26 cellular contexts compared by ENCODE assay signal in the genomic region with DNA sequence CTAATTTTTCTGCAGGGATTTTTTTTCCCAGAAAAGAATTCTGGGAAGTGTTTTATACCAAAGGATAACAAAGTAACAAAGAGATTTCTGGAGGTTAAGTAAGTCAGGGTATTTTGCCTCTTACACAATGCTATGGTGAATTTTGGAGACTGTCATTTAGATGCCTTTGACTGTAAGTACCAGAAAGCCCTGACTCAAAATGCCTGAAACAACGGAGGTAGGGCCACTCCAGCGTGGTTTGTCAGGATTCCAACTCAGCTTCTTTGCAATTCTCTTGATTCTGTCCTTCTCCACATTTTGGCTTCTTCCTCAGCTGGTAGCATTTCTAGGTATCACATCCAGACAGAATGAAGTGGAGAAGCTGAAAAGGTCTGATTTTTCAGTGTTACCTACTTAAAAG.
DNase-seq lines count a peak whose midpoint lies in the region; ATAC-seq, FAIRE-seq and TF ChIP-seq lines count a peak whose summit lies in the region.
"Had no signal": no experiment of that assay in that cellular context is flagged by ENCODE, and none has a peak within 500 bp of the region (broad histone marks: within the 10 kb centered on the region; RNA-seq: fewer than 3 reads in every experiment).

No MANE protein-coding gene starts in this region.

- peak overlapping the region; percentile 39 for H3K9ac ChIP-seq in endothelial cell of umbilical vein (replicated peaks; ENCODE audit: extremely low read depth, insufficient read depth, low read length)

- H3K27ac ChIP-seq in endothelial cell of umbilical vein (ENCODE audit: insufficient read depth, low read depth, low read length) (peak overlapping the region; percentile 82), neutrophil (peak overlapping the region; percentile 86)
- H3K27ac ChIP-seq: ascending aorta, colonic mucosa, foreskin keratinocyte, pancreas, SK-N-MC, thoracic aorta had no signal

- H3K4me1 ChIP-seq in endothelial cell of umbilical vein (ENCODE audit: control insufficient read depth, extremely low read depth, insufficient read depth, low read length): peaks cover 22% of the 10 kb centered on the region
- peaks cover 39 to 49% of the 10 kb centered on the region in 2 experiments for H3K4me1 ChIP-seq in neutrophil (ENCODE audit: control insufficient read depth in 1 of 2, insufficient read depth in 1 of 2, low read depth in 1 of 2, low read length in 1 of 2)
- H3K4me1 ChIP-seq: ascending aorta, colonic mucosa, pancreas had no signal

- H3K36me3 ChIP-seq in endothelial cell of umbilical vein (ENCODE audit: control insufficient read depth in 2 of 2, extremely low read depth in 1 of 2, insufficient read depth in 2 of 2, low read length in 2 of 2) (no peaks in the 10 kb centered on the region), neutrophil (no peaks in the 10 kb centered on the region)
- H3K36me3 ChIP-seq: ascending aorta, colonic mucosa, pancreas, thoracic aorta had no signal

- no peak overlapping the region for H3K4me3 Mint-ChIP-seq in CD14-positive monocyte
- no peak overlapping the region for H3K4me3 Mint-ChIP-seq in naive thymus-derived CD8-positive, alpha-beta T cell
- H3K4me3 Mint-ChIP-seq in activated T-helper 1 cell treated with anti-CD3 and anti-CD28 coated beads, Interleukin-12 subunit alpha, Interleukin-12 subunit beta, Interleukin-2, Interleukin-4 antibody, amounts not matched to agents 30 ng/mL and 10 ng/mL and 1 ng/mL, durations not matched to agents 14 hours and 24 hours and 36 hours: no peak overlapping the region
- H3K4me3 Mint-ChIP-seq: activated T-cell treated with anti-CD3 and anti-CD28 coated beads, Interleukin-2, amount 50 U/mL, for 4 hours; endodermal cell; stimulated activated memory B cell treated with anti-CD40 and anti-IgM and Interleukin-4, amounts not matched to agents 10 μg/mL and 1 μg/mL and 100 μg/mL, for 72 hours had no signal

- no peaks in the 10 kb centered on the region for H3K9me1 ChIP-seq in endothelial cell of umbilical vein (replicated peaks; ENCODE audit: control insufficient read depth, extremely low read depth, insufficient read depth, low read length)

- in situ Hi-C loops in KBM-7 (cut with MboI; ENCODE audit: low pct_unique_long_range_greater_than_20kb, low sequenced_read_pairs): no loop called here

- H4K20me1 ChIP-seq in endothelial cell of umbilical vein (replicated peaks; ENCODE audit: control insufficient read depth, extremely low read depth, insufficient read depth, low read length): no peaks in the 10 kb centered on the region

- BruUV-seq in endothelial cell of umbilical vein (replicated peaks; lab: Mats Ljungman, UMichigan): TSS peak; percentile 93

- peaks cover 30% of the 10 kb centered on the region for H3K4me1 Mint-ChIP-seq in CD14-positive monocyte
- H3K4me1 Mint-ChIP-seq in naive thymus-derived CD8-positive, alpha-beta T cell: no peaks in the 10 kb centered on the region
- no peaks in the 10 kb centered on the region for H3K4me1 Mint-ChIP-seq in activated T-helper 1 cell treated with anti-CD3 and anti-CD28 coated beads, Interleukin-12 subunit alpha, Interleukin-12 subunit beta, Interleukin-2, Interleukin-4 antibody, amounts not matched to agents 30 ng/mL and 10 ng/mL and 1 ng/mL, durations not matched to agents 14 hours and 24 hours and 36 hours (ENCODE audit: low read depth)

- peaks cover 0 to 2% (median 0%) of the 10 kb centered on the region in 7 donors for H3K9me3 Mint-ChIP-seq in CD14-positive monocyte
- no peaks in the 10 kb centered on the region for H3K9me3 Mint-ChIP-seq in naive thymus-derived CD8-positive, alpha-beta T cell
- H3K9me3 Mint-ChIP-seq in activated T-helper 1 cell treated with anti-CD3 and anti-CD28 coated beads, Interleukin-12 subunit alpha, Interleukin-12 subunit beta, Interleukin-2, Interleukin-4 antibody, amounts not matched to agents 30 ng/mL and 10 ng/mL and 1 ng/mL, durations not matched to agents 14 hours and 24 hours and 36 hours: no peaks in the 10 kb centered on the region
- H3K9me3 Mint-ChIP-seq: activated T-cell treated with anti-CD3 and anti-CD28 coated beads, Interleukin-2, amount 50 U/mL, for 4 hours; endodermal cell; stimulated activated memory B cell treated with anti-CD40 and anti-IgM and Interleukin-4, amounts not matched to agents 10 μg/mL and 1 μg/mL and 100 μg/mL, for 72 hours had no signal

- DNase-seq in CD14-positive monocyte (ENCODE audit: low spot score) (no peak), RPMI7951 (ENCODE audit: low read depth) (peak; percentile 45), endothelial cell of umbilical vein (ENCODE audit: low read depth, low spot score) (no peak), KBM-7 (no peak), dermis blood vessel endothelial cell (no peak)
- no peak for DNase-seq in naive thymus-derived CD8-positive, alpha-beta T cell
- no peak for DNase-seq in activated T-helper 1 cell treated with anti-CD3 and anti-CD28 coated beads, Interleukin-12 subunit alpha, Interleukin-12 subunit beta, Interleukin-2, Interleukin-4 antibody, amounts not matched to agents 30 ng/mL and 10 ng/mL and 1 ng/mL, durations not matched to agents 14 hours and 24 hours and 36 hours (ENCODE audit: low spot score)
- DNase-seq: activated CD4-positive, CD25-positive, alpha-beta regulatory T cell; activated naive CD4-positive, alpha-beta T cell treated with anti-CD3 and anti-CD28 coated beads, Interleukin-2, amount 50 U/mL, for 16 hours; activated T-cell treated with anti-CD3 and anti-CD28 coated beads, Interleukin-2, amount 50 U/mL, for 4 hours; colonic mucosa; DMS79 treated with DMSO at 0.1 percent for 48 hours; endodermal cell; KG1; kidney; NCI-H1048; pancreas; T-helper 9 cell had no signal

- no peak for TF ChIP-seq POLR2A in endothelial cell of umbilical vein (IDR thresholded peaks at IDR 0.05; ENCODE audit: low read depth, low read length)

- FAIRE-seq in endothelial cell of umbilical vein (lab: Jason Lieb, UNC): peak; percentile 50
- FAIRE-seq: kidney, pancreas had no signal

- H3K27me3 Mint-ChIP-seq in CD14-positive monocyte (ENCODE audit: low read depth in 3 of 3): no peaks in the 10 kb centered on the region
- no peaks in the 10 kb centered on the region for H3K27me3 Mint-ChIP-seq in naive thymus-derived CD8-positive, alpha-beta T cell
- no peaks in the 10 kb centered on the region for H3K27me3 Mint-ChIP-seq in activated T-helper 1 cell treated with anti-CD3 and anti-CD28 coated beads, Interleukin-12 subunit alpha, Interleukin-12 subunit beta, Interleukin-2, Interleukin-4 antibody, amounts not matched to agents 30 ng/mL and 10 ng/mL and 1 ng/mL, durations not matched to agents 14 hours and 24 hours and 36 hours (ENCODE audit: insufficient read depth)
- H3K27me3 Mint-ChIP-seq: stimulated activated memory B cell treated with anti-CD40 and anti-IgM and Interleukin-4, amounts not matched to agents 10 μg/mL and 1 μg/mL and 100 μg/mL, for 72 hours had no signal

- no peaks in the 10 kb centered on the region for H3K79me2 ChIP-seq in endothelial cell of umbilical vein (ENCODE audit: control insufficient read depth, insufficient read depth, low read length)

- H3K9me3 ChIP-seq in endothelial cell of umbilical vein (replicated peaks; ENCODE audit: control insufficient read depth, insufficient read depth, low read length) (no peaks in the 10 kb centered on the region), neutrophil (no peaks in the 10 kb centered on the region)
- H3K9me3 ChIP-seq: ascending aorta, colonic mucosa, pancreas, thoracic aorta had no signal

- H2AFZ ChIP-seq in endothelial cell of umbilical vein (ENCODE audit: low read depth, low read length): peak overlapping the region; percentile 61

- peak overlapping the region in 6 of 7 donors; percentile 88 to 94 (median 90) for H3K27ac Mint-ChIP-seq in CD14-positive monocyte
- no peak overlapping the region for H3K27ac Mint-ChIP-seq in naive thymus-derived CD8-positive, alpha-beta T cell
- no peak overlapping the region for H3K27ac Mint-ChIP-seq in activated T-helper 1 cell treated with anti-CD3 and anti-CD28 coated beads, Interleukin-12 subunit alpha, Interleukin-12 subunit beta, Interleukin-2, Interleukin-4 antibody, amounts not matched to agents 30 ng/mL and 10 ng/mL and 1 ng/mL, durations not matched to agents 14 hours and 24 hours and 36 hours
- H3K27ac Mint-ChIP-seq: endodermal cell; stimulated activated memory B cell treated with anti-CD40 and anti-IgM and Interleukin-4, amounts not matched to agents 10 μg/mL and 1 μg/mL and 100 μg/mL, for 72 hours had no signal

- peak overlapping the region; percentile 76 for H3K4me2 ChIP-seq in endothelial cell of umbilical vein (ENCODE audit: insufficient read depth, low read length)

- intact Hi-C loops in CD14-positive monocyte (cut with micrococcal nuclease) (loop anchor here (5.0 to 10.0 kb wide), 4 partner anchors 65 to 145 kb away; a partner anchor contains a TSS), endothelial cell of umbilical vein (cut with micrococcal nuclease) (loop anchor here (1.0 to 10.0 kb wide), 5 partner anchors 15 to 172 kb away; a partner anchor contains a TSS)
- intact Hi-C loops in activated T-helper 1 cell treated with anti-CD3 and anti-CD28 coated beads, Interleukin-12 subunit alpha, Interleukin-12 subunit beta, Interleukin-2, Interleukin-4 antibody, amounts not matched to agents 30 ng/mL and 10 ng/mL and 1 ng/mL, durations not matched to agents 14 hours and 24 hours and 36 hours (cut with micrococcal nuclease): no loop called here

- H3K4me3 ChIP-seq in endothelial cell of umbilical vein (replicated peaks in 1 of 3; ENCODE audit: insufficient read depth in 1 of 3, low read depth in 1 of 3, low read length in 3 of 3) (no peak overlapping the region), neutrophil (ENCODE audit: low read depth in 1 of 2, low read length in 1 of 2) (no peak overlapping the region)
- H3K4me3 ChIP-seq: ascending aorta, colonic mucosa, lung, pancreas, SK-N-MC, thoracic aorta had no signal

- POLR2A ChIA-PET in endothelial cell of umbilical vein (lab: Charles Lee): interaction anchor here (0.7 to 2.2 kb wide), 3 partner anchors 15 to 145 kb away, joined by 3 to 11 read pairs (median 8); a partner anchor contains a TSS
- POLR2A ChIA-PET in naive thymus-derived CD8-positive, alpha-beta T cell (lab: Charles Lee): no interaction called here

- dilution Hi-C loops in endothelial cell of umbilical vein (cut with MboI; ENCODE audit: extremely low pct_ligation_motif_present, low sequenced_read_pairs): no loop called here

- H3K27me3 ChIP-seq in endothelial cell of umbilical vein (ENCODE audit: control insufficient read depth in 2 of 2, insufficient read depth in 2 of 2, low read length in 2 of 2) (no peaks in the 10 kb centered on the region), neutrophil (no peaks in the 10 kb centered on the region)
- H3K27me3 ChIP-seq: ascending aorta, colonic mucosa, foreskin keratinocyte, pancreas had no signal

- no peak for TF ChIP-seq CTCF in CD14-positive monocyte (IDR thresholded peaks at IDR 0.05)
- no peak for TF ChIP-seq CTCF in endothelial cell of umbilical vein (IDR thresholded peaks at IDR 0.05; ENCODE audit: extremely low read depth in 1 of 2, insufficient read depth in 1 of 2, low read depth in 1 of 2, low read length in 2 of 2)
- no peak for TF ChIP-seq CTCF in neutrophil (IDR thresholded peaks at IDR 0.05)

- CTCF ChIA-PET in endothelial cell of umbilical vein (lab: Charles Lee): interaction anchor here (0.8 to 2.9 kb wide), 8 partner anchors 9 to 151 kb away, joined by 3 to 16 read pairs (median 5); no protein-coding TSS in a partner anchor

- peaks cover 4 to 5% of the 10 kb centered on the region in 2 donors for H3K36me3 Mint-ChIP-seq in CD14-positive monocyte
- H3K36me3 Mint-ChIP-seq in naive thymus-derived CD8-positive, alpha-beta T cell: peaks cover 5 to 38% (median 30%) of the 10 kb centered on the region in 3 donors
- H3K36me3 Mint-ChIP-seq in activated T-helper 1 cell treated with anti-CD3 and anti-CD28 coated beads, Interleukin-12 subunit alpha, Interleukin-12 subunit beta, Interleukin-2, Interleukin-4 antibody, amounts not matched to agents 30 ng/mL and 10 ng/mL and 1 ng/mL, durations not matched to agents 14 hours and 24 hours and 36 hours (ENCODE audit: low read depth): no peaks in the 10 kb centered on the region

- ATAC-seq in naive thymus-derived CD8-positive, alpha-beta T cell: no peak
- ATAC-seq: HCT116 had no signal

Comparison
In these comparisons a context has a peak if more than half of its experiments do, and no peak if none do; other contexts are left out.
1. H3K27ac Mint-ChIP-seq: peak in CD14-positive monocyte (6 of 7); none in naive thymus-derived CD8-positive, alpha-beta T cell (0 of 10) and activated T-helper 1 cell treated with anti-CD3 and anti-CD28 coated beads, Interleukin-12 subunit alpha, Interleukin-12 subunit beta, Interleukin-2, Interleukin-4 antibody, amounts not matched to agents 30 ng/mL and 10 ng/mL and 1 ng/mL, durations not matched to agents 14 hours and 24 hours and 36 hours (single experiment).